In genomic region chr3:142028174-142028833, GRCh38 we compare ENCODE assay signal across 8 cellular contexts.
A peak's percentile ranks its signal among the peaks of the same experiment; 100 is the strongest.
DNase-seq lines count a peak whose midpoint lies in the region; ATAC-seq, FAIRE-seq and TF ChIP-seq lines count a peak whose summit lies in the region.

No MANE protein-coding gene starts in this region.

- H3K27ac ChIP-seq in A549 (peak overlapping the region in 1 of 2 experiments; percentile 59; a peak in 3 of 6 replicates), right atrium auricular region (peak overlapping the region; percentile 29 to 62), prostate gland (peak overlapping the region; percentile 45 to 47)

- peak overlapping the region; percentile 72 for H3K4me2 ChIP-seq in A549

- intact Hi-C loops in prostate gland (cut with DNase I) = no loop called here

- H3K9ac ChIP-seq in adipocyte (ENCODE audit: low read length) = peak overlapping the region; percentile 73

- peak; percentile 47 to 85; a peak in 4 of 6 replicates for ATAC-seq in A549
- peak; percentile 58 for ATAC-seq in HG02884 (IDR thresholded peaks at IDR 0.05; ENCODE audit: unreplicated experiment)
- no peak for ATAC-seq in GM18873 (IDR thresholded peaks at IDR 0.05; ENCODE audit: low FRiP score, unreplicated experiment)

- no peaks in the 10 kb centered on the region for H3K36me3 ChIP-seq in adipocyte (ENCODE audit: control insufficient read depth, insufficient read depth, low read length, severe bottlenecking)
- no peaks in the 10 kb centered on the region for H3K36me3 ChIP-seq in right atrium auricular region
- H3K36me3 ChIP-seq in prostate gland = no peaks in the 10 kb centered on the region

- no peak for TF ChIP-seq CTCF in A549 (IDR thresholded peaks at IDR 0.05)
- no peak for TF ChIP-seq CTCF in right atrium auricular region (IDR thresholded peaks at IDR 0.05)
- TF ChIP-seq CTCF in prostate gland (IDR thresholded peaks at IDR 0.05) = peak in 2 of 4 experiments; percentile 14 to 27

- H3K4me3 ChIP-seq in A549 (peak overlapping the region; percentile 45), adipocyte (ENCODE audit: low read length) (peak overlapping the region; percentile 87), right atrium auricular region (peak overlapping the region; percentile 48 to 52), prostate gland (peak overlapping the region; percentile 25 to 37)

- DNase-seq in A549 (ENCODE audit: low read depth in 1 of 2, low spot score in 1 of 2) (peak in 1 of 2 experiments; percentile 68), GM04503 (ENCODE audit: low read depth) (peak; percentile 39), NCI-H2227 (lab: John Stamatoyannopoulos, UW; ENCODE audit: unreplicated experiment) (peak; percentile 63), adipocyte (ENCODE audit: low read depth) (peak; percentile 71), right atrium auricular region (ENCODE audit: low spot score) (no peak), prostate gland (ENCODE audit: low spot score) (peak; percentile 59)

- 27% methylated on average over 4 of the region's 4 CpGs for WGBS in A549 (ENCODE audit: missing lambda C conversion rate)
- WGBS in prostate gland = 2% methylated on average over 4 of the region's 4 CpGs

- TF ChIP-seq RAD21 in A549 (conservative IDR thresholded peaks at IDR 0.05 in 1 of 2, IDR thresholded peaks at IDR 0.05 in 1 of 2) = no peak

- H3K9me3 ChIP-seq in A549 (no peaks in the 10 kb centered on the region), adipocyte (ENCODE audit: control insufficient read depth, low read length) (no peaks in the 10 kb centered on the region), right atrium auricular region (no peaks in the 10 kb centered on the region), prostate gland (no peaks in the 10 kb centered on the region)

- no peak for TF ChIP-seq EP300 in A549 (IDR thresholded peaks at IDR 0.05)

- H3K4me1 ChIP-seq in A549 = peaks cover 7% of the 10 kb centered on the region; the same call in 1 of the 3 replicates
- H3K4me1 ChIP-seq in adipocyte (ENCODE audit: control insufficient read depth, insufficient read depth, low read length) = peaks cover 7% of the 10 kb centered on the region
- H3K4me1 ChIP-seq in right atrium auricular region = peaks cover 0 to 29% of the 10 kb centered on the region in 2 donors
- H3K4me1 ChIP-seq in prostate gland (replicated peaks) = peaks cover 2% of the 10 kb centered on the region

- CTCF ChIA-PET in A549 (lab: Yijun Ruan, JAX) = no interaction called here

- FAIRE-seq in A549 (lab: Jason Lieb, UNC) = no peak

- POLR2A ChIA-PET in A549 (lab: Yijun Ruan, JAX) = interaction anchor here (0.6 kb wide), 1 partner anchor 976 kb away, joined by 5 read pairs; no protein-coding TSS in a partner anchor

- H3K27me3 ChIP-seq in adipocyte (replicated peaks; ENCODE audit: control insufficient read depth, insufficient read depth, low read length) = no peaks in the 10 kb centered on the region
- no peaks in the 10 kb centered on the region for H3K27me3 ChIP-seq in right atrium auricular region
- no peaks in the 10 kb centered on the region for H3K27me3 ChIP-seq in prostate gland (replicated peaks; ENCODE audit: insufficient read depth)

- TF ChIP-seq POLR2A in A549 (IDR thresholded peaks at IDR 0.05; ENCODE audit: low read length) (no peak), prostate gland (IDR thresholded peaks at IDR 0.05) (no peak)

TF ChIP-seq in A549, 52 proteins besides CTCF, POLR2A, EP300 and RAD21:
- TF ChIP-seq, protein P1, sequence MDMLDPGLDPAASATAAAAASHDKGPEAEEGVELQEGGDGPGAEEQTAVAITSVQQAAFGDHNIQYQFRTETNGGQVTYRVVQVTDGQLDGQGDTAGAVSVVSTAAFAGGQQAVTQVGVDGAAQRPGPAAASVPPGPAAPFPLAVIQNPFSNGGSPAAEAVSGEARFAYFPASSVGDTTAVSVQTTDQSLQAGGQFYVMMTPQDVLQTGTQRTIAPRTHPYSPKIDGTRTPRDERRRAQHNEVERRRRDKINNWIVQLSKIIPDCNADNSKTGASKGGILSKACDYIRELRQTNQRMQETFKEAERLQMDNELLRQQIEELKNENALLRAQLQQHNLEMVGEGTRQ (IDR thresholded peaks at IDR 0.05) = no peak
- TF ChIP-seq HEYL (CRISPR knock-in tag; IDR thresholded peaks at IDR 0.05) (no peak), ESRRA (IDR thresholded peaks at IDR 0.05; ENCODE audit: borderline replicate concordance, low read length) (no peak), CBX8 (IDR thresholded peaks at IDR 0.05) (no peak), PHF8 (IDR thresholded peaks at IDR 0.05; ENCODE audit: borderline replicate concordance, low read depth) (no peak), PBX3 (IDR thresholded peaks at IDR 0.05) (no peak), ZFP36 (IDR thresholded peaks at IDR 0.05; ENCODE audit: borderline replicate concordance, partially characterized antibody) (no peak), RNF2 (IDR thresholded peaks at IDR 0.05; ENCODE audit: borderline replicate concordance, low read depth) (no peak), RCOR1 (IDR thresholded peaks at IDR 0.05; ENCODE audit: low read depth, low read length) (no peak), POLR2AphosphoS2 (conservative IDR thresholded peaks at IDR 0.05; ENCODE audit: low read length) (no peak), JUNB (IDR thresholded peaks at IDR 0.05) (no peak), MAZ (IDR thresholded peaks at IDR 0.05; ENCODE audit: borderline replicate concordance, low read depth, low read length) (no peak), ZNF302 (CRISPR knock-in tag; IDR thresholded peaks at IDR 0.05) (no peak), NFE2L2 (conservative IDR thresholded peaks at IDR 0.05; ENCODE audit: low read length) (no peak), HOXB5 (CRISPR knock-in tag; IDR thresholded peaks at IDR 0.05) (no peak), HOXA7 (CRISPR knock-in tag; IDR thresholded peaks at IDR 0.05) (no peak), GATA3 (IDR thresholded peaks at IDR 0.05; ENCODE audit: borderline replicate concordance) (no peak), SREBF2 (IDR thresholded peaks at IDR 0.05) (no peak)
- TF ChIP-seq, protein P2, sequence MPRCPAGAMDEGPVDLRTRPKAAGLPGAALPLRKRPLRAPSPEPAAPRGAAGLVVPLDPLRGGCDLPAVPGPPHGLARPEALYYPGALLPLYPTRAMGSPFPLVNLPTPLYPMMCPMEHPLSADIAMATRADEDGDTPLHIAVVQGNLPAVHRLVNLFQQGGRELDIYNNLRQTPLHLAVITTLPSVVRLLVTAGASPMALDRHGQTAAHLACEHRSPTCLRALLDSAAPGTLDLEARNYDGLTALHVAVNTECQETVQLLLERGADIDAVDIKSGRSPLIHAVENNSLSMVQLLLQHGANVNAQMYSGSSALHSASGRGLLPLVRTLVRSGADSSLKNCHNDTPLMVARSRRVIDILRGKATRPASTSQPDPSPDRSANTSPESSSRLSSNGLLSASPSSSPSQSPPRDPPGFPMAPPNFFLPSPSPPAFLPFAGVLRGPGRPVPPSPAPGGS (IDR thresholded peaks at IDR 0.05) = no peak
TF ChIP-seq in A549: peak in this region for 0.

Comparison
In these comparisons a context has a peak if more than half of its experiments do, and no peak if none do; other contexts are left out.
1. H3K4me3 ChIP-seq: peak in every context shown above with its lines; median percentile 87 in adipocyte; 50 in right atrium auricular region; 45 in A549; 31 in prostate gland.